ENCODE assay signal across 13 cellular contexts in genomic region chr3:82229397-82229796, GRCh38.
DNase-seq lines count a peak whose midpoint lies in the region; ATAC-seq and TF ChIP-seq lines count a peak whose summit lies in the region.
"Had no signal": no experiment of that assay in that cellular context is flagged by ENCODE, and none has a peak within 500 bp of the region (broad histone marks: within the 10 kb centered on the region; RNA-seq: fewer than 3 reads in every experiment).

No MANE protein-coding gene starts in this region.

- H3K4me3 Mint-ChIP-seq in osteocyte (ENCODE audit: unreplicated experiment), result no peak overlapping the region
- H3K4me3 Mint-ChIP-seq: CD4-positive, alpha-beta memory T cell; WTC11 had no signal

- ATAC-seq in DND-41 (ENCODE audit: insufficient read depth, low read depth) (peak; percentile 95), GM19023 (IDR thresholded peaks at IDR 0.05; ENCODE audit: unreplicated experiment) (peak; percentile 91), HG02870 (IDR thresholded peaks at IDR 0.05; ENCODE audit: unreplicated experiment) (peak; percentile 71), HG03571 (IDR thresholded peaks at IDR 0.05; ENCODE audit: unreplicated experiment) (no peak)
- ATAC-seq: WTC11 had no signal

- TF ChIP-seq POLR2A in testis (IDR thresholded peaks at IDR 0.05), result no peak

- 66 to 79% methylated on average over 4 of the region's 4 CpGs for WGBS in testis, 2 donors

- H3K4me3 ChIP-seq in DND-41 (ENCODE audit: low read depth in 1 of 2, low read length in 2 of 2), result no peak overlapping the region
- H3K4me3 ChIP-seq in testis, result no peak overlapping the region

- H3K9me3 ChIP-seq in DND-41 (ENCODE audit: insufficient read depth, low read length, severe bottlenecking), result peaks cover 3% of the 10 kb centered on the region
- H3K9me3 ChIP-seq in testis, result no peaks in the 10 kb centered on the region

- H3K36me3 Mint-ChIP-seq in osteocyte (ENCODE audit: unreplicated experiment), result no peaks in the 10 kb centered on the region
- H3K36me3 Mint-ChIP-seq: CD4-positive, alpha-beta memory T cell; WTC11 had no signal

- no peak overlapping the region for H3K27ac Mint-ChIP-seq in osteocyte (ENCODE audit: unreplicated experiment)
- H3K27ac Mint-ChIP-seq: CD4-positive, alpha-beta memory T cell; WTC11 had no signal

- H3K4me1 ChIP-seq in DND-41 (ENCODE audit: insufficient read depth, low read length) (peaks cover 20% of the 10 kb centered on the region), testis (no peaks in the 10 kb centered on the region)

- H3K9me3 Mint-ChIP-seq in osteocyte (ENCODE audit: unreplicated experiment), result no peaks in the 10 kb centered on the region

- H4K20me1 ChIP-seq in DND-41 (ENCODE audit: insufficient read depth, low read length), result no peaks in the 10 kb centered on the region

- H3K9ac ChIP-seq in DND-41 (ENCODE audit: low read depth, low read length), result 0 out of 2 replicates have a peak overlapping the region, but pooled peaks have one; percentile 2

- H3K27ac ChIP-seq in DND-41 (ENCODE audit: low read length) (peak overlapping the region; percentile 63), testis (no peak overlapping the region)

- no peaks in the 10 kb centered on the region for H3K27me3 Mint-ChIP-seq in osteocyte (ENCODE audit: unreplicated experiment)
- H3K27me3 Mint-ChIP-seq: CD4-positive, alpha-beta memory T cell had no signal

- H3K36me3 ChIP-seq in DND-41 (ENCODE audit: insufficient read depth, low read length) (no peaks in the 10 kb centered on the region), testis (ENCODE audit: low read depth, missing control alignments) (no peaks in the 10 kb centered on the region)

- TF ChIP-seq CTCF in DND-41 (IDR thresholded peaks at IDR 0.05; ENCODE audit: borderline replicate concordance, extremely low read depth, low read length, poor library complexity, severe bottlenecking) (no peak), osteocyte (IDR thresholded peaks at IDR 0.05) (no peak), testis (IDR thresholded peaks at IDR 0.05) (no peak)

- H2AFZ ChIP-seq in DND-41 (ENCODE audit: low read depth, low read length), result peak overlapping the region; percentile 73

- peak; percentile 54 for DNase-seq in DND-41
- peak; percentile 10 for DNase-seq in NAMALWA (ENCODE audit: low spot score)
- DNase-seq in osteocyte (ENCODE audit: extremely low spot score, unreplicated experiment), result no peak
- no peak for DNase-seq in testis
- no peak for DNase-seq in stimulated activated CD4-positive, alpha-beta T cell treated with anti-CD3 and anti-CD28 coated beads, Interleukin-2, amount 100 ng/mL, for 48 hours
- DNase-seq: CD4-positive, alpha-beta memory T cell; effector CD4-positive, alpha-beta T cell; hippocampal formation; NCI-H146 had no signal

- no peaks in the 10 kb centered on the region for H3K4me1 Mint-ChIP-seq in osteocyte (ENCODE audit: unreplicated experiment)

- intact Hi-C loops in testis (cut with DNase I; ENCODE audit: low total_unique reads), result no loop called here

- no peaks in the 10 kb centered on the region for H3K79me2 ChIP-seq in DND-41 (ENCODE audit: insufficient read depth, low read length)

- H3K4me2 ChIP-seq in DND-41 (ENCODE audit: insufficient read depth, low read length), result peak overlapping the region; percentile 43

- H3K27me3 ChIP-seq in DND-41 (ENCODE audit: insufficient read depth, low read length, poor library complexity), result no peaks in the 10 kb centered on the region
- H3K27me3 ChIP-seq in testis, result no peaks in the 10 kb centered on the region

Comparison
In these comparisons a context has a peak if more than half of its experiments do, and no peak if none do; other contexts are left out.
1. DNase-seq: peak in DND-41 (single experiment) and NAMALWA (single experiment); none in osteocyte (single experiment), testis (single experiment) and stimulated activated CD4-positive, alpha-beta T cell treated with anti-CD3 and anti-CD28 coated beads, Interleukin-2, amount 100 ng/mL, for 48 hours (0 of 2).